In genomic region chr7:106795877-106796231, GRCh38 we compare ENCODE assay signal across 14 cellular contexts.
"Had no signal": no experiment of that assay in that cellular context is flagged by ENCODE, and none has a peak within 500 bp of the region (broad histone marks: within the 10 kb centered on the region; RNA-seq: fewer than 3 reads in every experiment).

No MANE protein-coding gene starts in this region.

- H3K4me3 ChIP-seq: hepatocyte, thyroid gland, uterus had no signal

- H3K36me3 ChIP-seq: thyroid gland, uterus had no signal

- H3K27ac Mint-ChIP-seq: activated naive CD4-positive, alpha-beta T cell treated with anti-CD3 and anti-CD28 coated beads for 36 hours; activated T-helper 2 cell treated with anti-CD3 and anti-CD28 coated beads, Interferon-gamma antibody, Interleukin-2, Interleukin-4, amounts not matched to agents 10 μg/mL and 5 μg/mL and 100 μg/mL, durations not matched to agents 14 hours and 24 hours and 36 hours; stimulated activated effector memory CD8-positive, alpha-beta T cell treated with anti-CD3 and anti-CD28 coated beads, Interleukin-12 subunit alpha, Interleukin-12 subunit beta, amount 100 ng/mL, for 72 hours had no signal

- H2AFZ ChIP-seq: hepatocyte had no signal

- H3K79me2 ChIP-seq: hepatocyte had no signal

- H3K27ac ChIP-seq: hepatocyte, thyroid gland, uterus had no signal

- H3K36me3 Mint-ChIP-seq: stimulated activated effector memory CD8-positive, alpha-beta T cell treated with anti-CD3 and anti-CD28 coated beads, Interleukin-12 subunit alpha, Interleukin-12 subunit beta, amount 100 ng/mL, for 72 hours had no signal

- ATAC-seq: esophagus mucosa; left lobe of liver; stimulated activated effector memory CD8-positive, alpha-beta T cell treated with anti-CD3 and anti-CD28 coated beads, Interleukin-12 subunit alpha, Interleukin-12 subunit beta, amount 100 ng/mL, for 72 hours had no signal

- H3K4me2 ChIP-seq: hepatocyte had no signal

- H3K27me3 ChIP-seq: thyroid gland, uterus had no signal

- H3K9me3 Mint-ChIP-seq: stimulated activated effector memory CD8-positive, alpha-beta T cell treated with anti-CD3 and anti-CD28 coated beads, Interleukin-12 subunit alpha, Interleukin-12 subunit beta, amount 100 ng/mL, for 72 hours had no signal

- H3K9me3 ChIP-seq: thyroid gland, uterus had no signal

- H3K4me3 Mint-ChIP-seq: activated naive CD4-positive, alpha-beta T cell treated with anti-CD3 and anti-CD28 coated beads for 36 hours; stimulated activated effector memory CD8-positive, alpha-beta T cell treated with anti-CD3 and anti-CD28 coated beads, Interleukin-12 subunit alpha, Interleukin-12 subunit beta, amount 100 ng/mL, for 72 hours had no signal

- DNase-seq: activated CD4-positive, alpha-beta T cell treated with anti-CD3 and anti-CD28 coated beads, Interleukin-2, amount 50 U/mL, for 4 hours; activated CD4-positive, CD25-positive, alpha-beta regulatory T cell treated with anti-CD3 and anti-CD28 coated beads, Interleukin-2, amount 50 U/mL, for 72 hours; activated naive CD4-positive, alpha-beta T cell treated with anti-CD3 and anti-CD28 coated beads for 36 hours; activated T-cell treated with anti-CD3 and anti-CD28 coated beads for 4 hours; islet precursor cell; midbrain; stimulated activated CD4-positive, alpha-beta T cell treated with anti-CD3 and anti-CD28 coated beads, Interleukin-2, amount 100 ng/mL, for 24 hours; uterus had no signal

- H3K4me1 ChIP-seq: uterus had no signal
